In genomic region chr5:173669483-173669882, GRCh38 we compare ENCODE assay signal across 29 cellular contexts. TPM values are rescaled to one million over a fixed set of nuclear protein-coding genes. Genes with fewer than 3 reads are reported as not detected.
DNase-seq lines count a peak whose midpoint lies in the region; ATAC-seq and TF ChIP-seq lines count a peak whose summit lies in the region.
"Had no signal": no experiment of that assay in that cellular context is flagged by ENCODE, and none has a peak within 500 bp of the region (broad histone marks: within the 10 kb centered on the region; RNA-seq: fewer than 3 reads in every experiment).

No MANE protein-coding gene starts in this region.

- H3K4me1 Mint-ChIP-seq in CD14-positive monocyte, result peaks cover 34% of the 10 kb centered on the region
- H3K4me1 Mint-ChIP-seq: activated naive CD4-positive, alpha-beta T cell treated with anti-CD3 and anti-CD28 coated beads, Interleukin-2, amount 10 ng/mL, durations not matched to agents 7 days and 5 days; activated T-helper 17 cell treated with anti-CD3 and anti-CD28 coated beads, Interleukin-2, amount 50 U/mL, for 72 hours had no signal

- WGBS in thyroid gland, 2 donors, result 61 to 70% methylated on average over 3 of the region's 3 CpGs
- 83% methylated on average over 3 of the region's 3 CpGs for WGBS in hepatocyte (ENCODE audit: low lambda C conversion rate, missing lambda C conversion rate)

- TF ChIP-seq CTCF in thyroid gland (IDR thresholded peaks at IDR 0.05) (no peak), CD14-positive monocyte (IDR thresholded peaks at IDR 0.05) (no peak), hepatocyte (IDR thresholded peaks at IDR 0.05; ENCODE audit: poor library complexity) (no peak), MM.1S (IDR thresholded peaks at IDR 0.05; ENCODE audit: low read length) (no peak)

- H2AFZ ChIP-seq in hepatocyte (no peak overlapping the region), MM.1S (ENCODE audit: low read length) (no peak overlapping the region)

- peaks cover 29% of the 10 kb centered on the region for H3K9me3 ChIP-seq in HUES6 (ENCODE audit: control insufficient read depth, insufficient read depth, low read depth, low read length)
- no peaks in the 10 kb centered on the region for H3K9me3 ChIP-seq in thyroid gland
- no peaks in the 10 kb centered on the region for H3K9me3 ChIP-seq in hepatocyte (ENCODE audit: low read depth)
- H3K9me3 ChIP-seq in MM.1S (replicated peaks; ENCODE audit: insufficient read depth, low read length), result no peaks in the 10 kb centered on the region
- H3K9me3 ChIP-seq: breast epithelium, lower lobe of right lung, upper lobe of left lung had no signal

- H3K36me3 ChIP-seq in HUES6 (ENCODE audit: control insufficient read depth, insufficient read depth, low read length) (no peaks in the 10 kb centered on the region), thyroid gland (no peaks in the 10 kb centered on the region), hepatocyte (replicated peaks; ENCODE audit: insufficient read depth, low read depth) (no peaks in the 10 kb centered on the region), MM.1S (replicated peaks; ENCODE audit: insufficient read depth, low read length) (no peaks in the 10 kb centered on the region)
- H3K36me3 ChIP-seq: breast epithelium, lower lobe of right lung, upper lobe of left lung had no signal

- intact Hi-C loops in thyroid gland (cut with DNase I), result no loop called here
- intact Hi-C loops in CD14-positive monocyte (cut with micrococcal nuclease), result no loop called here

- no peak for TF ChIP-seq POLR2A in thyroid gland (IDR thresholded peaks at IDR 0.05)

- H4K20me1 ChIP-seq in hepatocyte (ENCODE audit: insufficient read depth, poor library complexity, severe bottlenecking) (no peaks in the 10 kb centered on the region), MM.1S (ENCODE audit: insufficient read depth, low read length) (no peaks in the 10 kb centered on the region)

- ATAC-seq in left lobe of liver (no peak), HG03469 (IDR thresholded peaks at IDR 0.05; ENCODE audit: unreplicated experiment) (no peak)
- ATAC-seq: activated CD8-positive, alpha-beta T cell treated with anti-CD3 and anti-CD28 coated beads for 36 hours; activated T-helper 17 cell treated with anti-CD3 and anti-CD28 coated beads, Interleukin-2, amount 50 U/mL, for 72 hours; naive thymus-derived CD8-positive, alpha-beta T cell; stimulated activated memory B cell treated with anti-CD40 and anti-IgM and Interleukin-4, amounts not matched to agents 10 μg/mL and 1 μg/mL and 100 μg/mL, for 72 hours had no signal

- peaks cover 34% of the 10 kb centered on the region for H3K4me1 ChIP-seq in HUES6 (ENCODE audit: control insufficient read depth, insufficient read depth, low read length)
- peaks cover 33 to 47% of the 10 kb centered on the region in 2 donors for H3K4me1 ChIP-seq in thyroid gland
- H3K4me1 ChIP-seq in hepatocyte (ENCODE audit: insufficient read depth), result peaks cover 21% of the 10 kb centered on the region
- H3K4me1 ChIP-seq in MM.1S (ENCODE audit: low read length), result no peaks in the 10 kb centered on the region

- DNase-seq in left lobe of liver (ENCODE audit: low spot score), result peak; percentile 16
- DNase-seq in thyroid gland, result peak in 1 of 2 donors; percentile 40
- no peak for DNase-seq in CD14-positive monocyte (ENCODE audit: low spot score)
- DNase-seq in hepatocyte (ENCODE audit: low spot score), result no peak
- no peak for DNase-seq in MM.1S
- DNase-seq: activated CD4-positive, alpha-beta T cell treated with anti-CD3 and anti-CD28 coated beads for 1 hour; activated CD8-positive, alpha-beta T cell treated with anti-CD3 and anti-CD28 coated beads for 36 hours; activated naive CD4-positive, alpha-beta T cell treated with anti-CD3 and anti-CD28 coated beads, Interleukin-2, amount 10 ng/mL, durations not matched to agents 7 days and 5 days; DMS79; effector CD8-positive, alpha-beta T cell; kidney glomerular epithelial cell; lower lobe of right lung; naive thymus-derived CD8-positive, alpha-beta T cell; NCI-H1417; NCI-H2029; NCI-H226; NCI-H69; SHP77; stimulated activated CD4-positive, alpha-beta T cell treated with anti-CD3 and anti-CD28 coated beads, Interleukin-15, amount 100 ng/mL, for 24 hours; T-helper 2 cell; upper lobe of left lung had no signal

- H3K4me3 ChIP-seq in HUES6 (ENCODE audit: low read depth, low read length) (no peak overlapping the region), thyroid gland (replicated peaks in 1 of 3) (no peak overlapping the region), hepatocyte (no peak overlapping the region), MM.1S (ENCODE audit: low read length) (no peak overlapping the region)
- H3K4me3 ChIP-seq: GM23248, lower lobe of right lung, upper lobe of left lung had no signal

- H3K9ac ChIP-seq in HUES6 (ENCODE audit: low read length) (no peak overlapping the region), MM.1S (ENCODE audit: low read length) (no peak overlapping the region)
- H3K9ac ChIP-seq: GM23248, KMS-11 had no signal

- H3K9me2 ChIP-seq in hepatocyte (replicated peaks; ENCODE audit: insufficient read depth) (no peaks in the 10 kb centered on the region), MM.1S (replicated peaks; ENCODE audit: insufficient read depth, low read length) (no peaks in the 10 kb centered on the region)

- H3K27me3 Mint-ChIP-seq in CD14-positive monocyte (ENCODE audit: low read depth in 3 of 3), result no peaks in the 10 kb centered on the region
- H3K27me3 Mint-ChIP-seq: activated naive CD4-positive, alpha-beta T cell treated with anti-CD3 and anti-CD28 coated beads, Interleukin-2, amount 10 ng/mL, durations not matched to agents 7 days and 5 days; stimulated activated memory B cell treated with anti-CD40 and anti-IgM and Interleukin-4, amounts not matched to agents 10 μg/mL and 1 μg/mL and 100 μg/mL, for 72 hours had no signal

- peaks cover 0 to 12% (median 6%) of the 10 kb centered on the region in 7 donors for H3K9me3 Mint-ChIP-seq in CD14-positive monocyte
- H3K9me3 Mint-ChIP-seq: activated naive CD4-positive, alpha-beta T cell treated with anti-CD3 and anti-CD28 coated beads, Interleukin-2, amount 10 ng/mL, durations not matched to agents 7 days and 5 days had no signal

- H3K4me2 ChIP-seq in hepatocyte, result no peak overlapping the region
- H3K4me2 ChIP-seq in MM.1S (ENCODE audit: low read depth, low read length), result no peak overlapping the region
- H3K4me2 ChIP-seq: KMS-11 had no signal

- peaks cover 0 to 2% of the 10 kb centered on the region in 2 donors for H3K36me3 Mint-ChIP-seq in CD14-positive monocyte
- H3K36me3 Mint-ChIP-seq: activated naive CD4-positive, alpha-beta T cell treated with anti-CD3 and anti-CD28 coated beads, Interleukin-2, amount 10 ng/mL, durations not matched to agents 7 days and 5 days; stimulated activated memory B cell treated with anti-CD40 and anti-IgM and Interleukin-4, amounts not matched to agents 10 μg/mL and 1 μg/mL and 100 μg/mL, for 72 hours had no signal

- no peaks in the 10 kb centered on the region for H3K79me2 ChIP-seq in hepatocyte
- no peaks in the 10 kb centered on the region for H3K79me2 ChIP-seq in MM.1S (ENCODE audit: low read length)

- no peaks in the 10 kb centered on the region for H3F3A ChIP-seq in MM.1S (ENCODE audit: insufficient read depth, low read length)

- no peak overlapping the region for H3K4me3 Mint-ChIP-seq in CD14-positive monocyte
- H3K4me3 Mint-ChIP-seq: activated CD8-positive, alpha-beta T cell treated with anti-CD3 and anti-CD28 coated beads for 36 hours; activated naive CD4-positive, alpha-beta T cell treated with anti-CD3 and anti-CD28 coated beads, Interleukin-2, amount 10 ng/mL, durations not matched to agents 7 days and 5 days; activated T-helper 17 cell treated with anti-CD3 and anti-CD28 coated beads, Interleukin-2, amount 50 U/mL, for 72 hours; naive thymus-derived CD8-positive, alpha-beta T cell; stimulated activated memory B cell treated with anti-CD40 and anti-IgM and Interleukin-4, amounts not matched to agents 10 μg/mL and 1 μg/mL and 100 μg/mL, for 72 hours had no signal

- H3K27ac Mint-ChIP-seq in CD14-positive monocyte, result peak overlapping the region in 2 of 7 donors; percentile 15 to 60
- H3K27ac Mint-ChIP-seq: activated CD8-positive, alpha-beta T cell treated with anti-CD3 and anti-CD28 coated beads for 36 hours; activated naive CD4-positive, alpha-beta T cell treated with anti-CD3 and anti-CD28 coated beads, Interleukin-2, amount 10 ng/mL, durations not matched to agents 7 days and 5 days; activated T-helper 17 cell treated with anti-CD3 and anti-CD28 coated beads, Interleukin-2, amount 50 U/mL, for 72 hours; naive thymus-derived CD8-positive, alpha-beta T cell; stimulated activated memory B cell treated with anti-CD40 and anti-IgM and Interleukin-4, amounts not matched to agents 10 μg/mL and 1 μg/mL and 100 μg/mL, for 72 hours had no signal

- H3K27me3 ChIP-seq in HUES6 (ENCODE audit: control insufficient read depth, insufficient read depth, low read length) (no peaks in the 10 kb centered on the region), thyroid gland (no peaks in the 10 kb centered on the region), hepatocyte (no peaks in the 10 kb centered on the region), MM.1S (replicated peaks; ENCODE audit: insufficient read depth, low read length) (no peaks in the 10 kb centered on the region)
- H3K27me3 ChIP-seq: breast epithelium, upper lobe of left lung had no signal

- peak overlapping the region; percentile 75 for H3K27ac ChIP-seq in HUES6 (ENCODE audit: low read depth, low read length)
- peak overlapping the region; percentile 10 for H3K27ac ChIP-seq in cingulate gyrus (ENCODE audit: low read depth, low read length)
- H3K27ac ChIP-seq in thyroid gland, result peak overlapping the region; percentile 84 to 94 (median 84)
- H3K27ac ChIP-seq in hepatocyte, result no peak overlapping the region
- H3K27ac ChIP-seq in MM.1S (ENCODE audit: low read length), result no peak overlapping the region
- H3K27ac ChIP-seq: GM23248, KMS-11, lower lobe of right lung had no signal

RNA-seq across cellular contexts. Expression of gene BOD1, which starts 53.0 kb away (rescaled TPM):
- total RNA-seq in left lobe of liver (12.1 TPM), thyroid gland (10 to 100 TPM; 62.4 to 86.0 (median 74.7) TPM), hepatocyte (76.3 and 89.5 TPM in 2 replicates)
- polyA plus RNA-seq in CD14-positive monocyte (1 to 10 TPM; 4.5 to 5.8 TPM), hepatocyte (68.9 and 83.1 TPM in 2 replicates)

Comparison
In these comparisons a context has a peak if more than half of its experiments do, and no peak if none do; other contexts are left out.
1. H3K27ac ChIP-seq: peak in HUES6 (single experiment), cingulate gyrus (single experiment) and thyroid gland (3 of 3); none in hepatocyte (single experiment) and MM.1S (single experiment).